In genomic region chr2:106038598-106039375, GRCh38 we compare ENCODE assay signal across 23 cellular contexts.
DNase-seq lines count a peak whose midpoint lies in the region; ATAC-seq and TF ChIP-seq lines count a peak whose summit lies in the region.
"Had no signal": no experiment of that assay in that cellular context is flagged by ENCODE, and none has a peak within 500 bp of the region (broad histone marks: within the 10 kb centered on the region; RNA-seq: fewer than 3 reads in every experiment).

No MANE protein-coding gene starts in this region.

- intact Hi-C loops in PC-3 (cut with micrococcal nuclease) (no loop called here), tibial artery (cut with DNase I; ENCODE audit: low total_unique reads) (no loop called here)
- intact Hi-C loops in activated CD4-positive, alpha-beta T cell treated with anti-CD3 and anti-CD28 coated beads, Interleukin-2, amount 10 ng/mL, durations not matched to agents 24 days and 14 days (cut with micrococcal nuclease), result no loop called here

- H3K79me2 ChIP-seq in PC-3 (ENCODE audit: low read length), result no peaks in the 10 kb centered on the region

- H3K27me3 ChIP-seq in PC-3 (ENCODE audit: low read length), result no peaks in the 10 kb centered on the region
- H3K27me3 ChIP-seq in tibial artery, result no peaks in the 10 kb centered on the region
- H3K27me3 ChIP-seq: cardiac muscle cell, ovary, SJCRH30 had no signal

- H3K4me3 ChIP-seq in PC-3 (ENCODE audit: low read length) (no peak overlapping the region), tibial artery (no peak overlapping the region)
- H3K4me3 ChIP-seq: cardiac muscle cell, lung, ovary, SJCRH30 had no signal

- H3F3A ChIP-seq in PC-3 (ENCODE audit: low read length, unreplicated experiment), result no peaks in the 10 kb centered on the region

- no peak for ATAC-seq in PC-3
- ATAC-seq: activated CD8-positive, alpha-beta memory T cell treated with anti-CD3 and anti-CD28 coated beads, Interleukin-2, amount 10 ng/mL, durations not matched to agents 7 days and 5 days had no signal

- H3K4me1 ChIP-seq in PC-3 (ENCODE audit: insufficient read depth, low read length) (peaks cover 5% of the 10 kb centered on the region), tibial artery (peaks cover 0 to 14% (median 4%) of the 10 kb centered on the region in 4 donors)
- H3K4me1 ChIP-seq: SJCRH30 had no signal

- H3K9me2 ChIP-seq in PC-3 (replicated peaks; ENCODE audit: low read length), result no peaks in the 10 kb centered on the region

- no peaks in the 10 kb centered on the region for H3K9me3 Mint-ChIP-seq in activated CD4-positive, alpha-beta T cell treated with anti-CD3 and anti-CD28 coated beads, Interleukin-2, amount 10 ng/mL, durations not matched to agents 24 days and 14 days
- H3K9me3 Mint-ChIP-seq: activated T-helper 2 cell treated with anti-CD3 and anti-CD28 coated beads, Interferon-gamma antibody, Interleukin-2, Interleukin-4, amounts not matched to agents 10 μg/mL and 5 μg/mL and 100 μg/mL, durations not matched to agents 14 hours and 24 hours and 36 hours had no signal

- no peaks in the 10 kb centered on the region for H4K20me1 ChIP-seq in PC-3 (ENCODE audit: low read length)

- H3K9me3 ChIP-seq in PC-3 (ENCODE audit: low read length) (no peaks in the 10 kb centered on the region), tibial artery (no peaks in the 10 kb centered on the region)
- H3K9me3 ChIP-seq: ovary, SJCRH30 had no signal

- H3K27ac Mint-ChIP-seq in activated CD4-positive, alpha-beta T cell treated with anti-CD3 and anti-CD28 coated beads, Interleukin-2, amount 10 ng/mL, durations not matched to agents 24 days and 14 days, result no peak overlapping the region
- H3K27ac Mint-ChIP-seq: activated CD8-positive, alpha-beta memory T cell treated with anti-CD3 and anti-CD28 coated beads, Interleukin-2, amount 10 ng/mL, durations not matched to agents 7 days and 5 days; activated T-helper 2 cell treated with anti-CD3 and anti-CD28 coated beads, Interferon-gamma antibody, Interleukin-2, Interleukin-4, amounts not matched to agents 10 μg/mL and 5 μg/mL and 100 μg/mL, durations not matched to agents 14 hours and 24 hours and 36 hours had no signal

- H3K36me3 Mint-ChIP-seq in activated CD4-positive, alpha-beta T cell treated with anti-CD3 and anti-CD28 coated beads, Interleukin-2, amount 10 ng/mL, durations not matched to agents 24 days and 14 days (ENCODE audit: low read depth), result no peaks in the 10 kb centered on the region
- H3K36me3 Mint-ChIP-seq: activated CD8-positive, alpha-beta memory T cell treated with anti-CD3 and anti-CD28 coated beads, Interleukin-2, amount 10 ng/mL, durations not matched to agents 7 days and 5 days; naive B cell had no signal

- no peak overlapping the region for H3K27ac ChIP-seq in PC-3 (ENCODE audit: low read length)
- H3K27ac ChIP-seq in tibial artery, result peak overlapping the region; percentile 42 to 45
- H3K27ac ChIP-seq: cardiac muscle cell, ovary, SJCRH30 had no signal

- CTCF ChIA-PET in PC-3 (lab: Charles Lee), result no interaction called here

- H3K4me1 Mint-ChIP-seq in activated CD4-positive, alpha-beta T cell treated with anti-CD3 and anti-CD28 coated beads, Interleukin-2, amount 10 ng/mL, durations not matched to agents 24 days and 14 days, result no peaks in the 10 kb centered on the region
- H3K4me1 Mint-ChIP-seq: naive B cell had no signal

- BruUV-seq in PC-3 (replicated peaks; lab: Mats Ljungman, UMichigan), result no TSS peak

- H3K4me3 Mint-ChIP-seq in activated CD4-positive, alpha-beta T cell treated with anti-CD3 and anti-CD28 coated beads, Interleukin-2, amount 10 ng/mL, durations not matched to agents 24 days and 14 days, result no peak overlapping the region
- H3K4me3 Mint-ChIP-seq: activated CD8-positive, alpha-beta memory T cell treated with anti-CD3 and anti-CD28 coated beads, Interleukin-2, amount 10 ng/mL, durations not matched to agents 7 days and 5 days had no signal

- no peak overlapping the region for H3K4me2 ChIP-seq in PC-3 (ENCODE audit: low read length)

- peaks cover 11% of the 10 kb centered on the region for H3K27me3 Mint-ChIP-seq in activated CD4-positive, alpha-beta T cell treated with anti-CD3 and anti-CD28 coated beads, Interleukin-2, amount 10 ng/mL, durations not matched to agents 24 days and 14 days

- no peak overlapping the region for H2AFZ ChIP-seq in PC-3 (ENCODE audit: low read length)

- DNase-seq in NCI-H1417 (lab: John Stamatoyannopoulos, UW) (peak in 2 of 3 experiments; percentile 3 to 25), NCI-H1417 treated with DMSO at 0.1 percent for 48 hours (lab: John Stamatoyannopoulos, UW) (no peak), PC-3 (peak; percentile 41), globus pallidus (ENCODE audit: low spot score) (peak; percentile 41), tibial artery (no peak)
- DNase-seq in activated CD4-positive, CD25-positive, alpha-beta regulatory T cell treated with anti-CD3 and anti-CD28 coated beads, Interleukin-2, amount 50 U/mL, for 72 hours, result no peak
- DNase-seq in stimulated activated CD4-positive, alpha-beta T cell treated with anti-CD3 and anti-CD28 coated beads, Interleukin-4, amount 100 ng/mL, for 24 hours, result no peak
- no peak for DNase-seq in activated CD4-positive, alpha-beta T cell treated with anti-CD3 and anti-CD28 coated beads, Interleukin-2, amount 10 ng/mL, durations not matched to agents 24 days and 14 days
- DNase-seq: 8988T; activated CD4-positive, alpha-beta T cell treated with anti-CD3 and anti-CD28 coated beads for 1 hour; activated CD8-positive, alpha-beta memory T cell treated with anti-CD3 and anti-CD28 coated beads, Interleukin-2, amount 10 ng/mL, durations not matched to agents 7 days and 5 days; Calu3; Karpas-422; naive B cell; NCI-H1105 treated with DMSO at 0.1 percent for 48 hours; NCI-H510A treated with DMSO at 0.1 percent for 48 hours; OCI-M1; ovary; SJCRH30; stimulated activated CD4-positive, alpha-beta T cell treated with anti-CD3 and anti-CD28 coated beads, Interleukin-4, amount 100 ng/mL, for 1 hour had no signal

- TF ChIP-seq CTCF in PC-3 (conservative IDR thresholded peaks at IDR 0.05; ENCODE audit: low read depth, low read length) (no peak), tibial artery (IDR thresholded peaks at IDR 0.05) (no peak)

- no peak overlapping the region for H3K9ac ChIP-seq in PC-3 (ENCODE audit: low read length)

- POLR2A ChIA-PET in PC-3 (lab: Charles Lee; ENCODE audit: unreplicated experiment), result interaction anchor here (0.6 kb wide), 1 partner anchor 260 kb away, joined by 3 read pairs; no protein-coding TSS in a partner anchor

- H3K36me3 ChIP-seq in PC-3 (ENCODE audit: low read depth, low read length), result no peaks in the 10 kb centered on the region
- no peaks in the 10 kb centered on the region for H3K36me3 ChIP-seq in tibial artery
- H3K36me3 ChIP-seq: cardiac muscle cell, ovary, SJCRH30 had no signal

Comparison
In these comparisons a context has a peak if more than half of its experiments do, and no peak if none do; other contexts are left out.
1. DNase-seq: peak in NCI-H1417 (2 of 3), PC-3 (single experiment) and globus pallidus (single experiment); none in NCI-H1417 treated with DMSO at 0.1 percent for 48 hours (single experiment), tibial artery (0 of 2), activated CD4-positive, CD25-positive, alpha-beta regulatory T cell treated with anti-CD3 and anti-CD28 coated beads, Interleukin-2, amount 50 U/mL, for 72 hours (single experiment), stimulated activated CD4-positive, alpha-beta T cell treated with anti-CD3 and anti-CD28 coated beads, Interleukin-4, amount 100 ng/mL, for 24 hours (single experiment) and activated CD4-positive, alpha-beta T cell treated with anti-CD3 and anti-CD28 coated beads, Interleukin-2, amount 10 ng/mL, durations not matched to agents 24 days and 14 days (single experiment).